ENCODE assay signal across 24 cellular contexts in the genomic region with DNA sequence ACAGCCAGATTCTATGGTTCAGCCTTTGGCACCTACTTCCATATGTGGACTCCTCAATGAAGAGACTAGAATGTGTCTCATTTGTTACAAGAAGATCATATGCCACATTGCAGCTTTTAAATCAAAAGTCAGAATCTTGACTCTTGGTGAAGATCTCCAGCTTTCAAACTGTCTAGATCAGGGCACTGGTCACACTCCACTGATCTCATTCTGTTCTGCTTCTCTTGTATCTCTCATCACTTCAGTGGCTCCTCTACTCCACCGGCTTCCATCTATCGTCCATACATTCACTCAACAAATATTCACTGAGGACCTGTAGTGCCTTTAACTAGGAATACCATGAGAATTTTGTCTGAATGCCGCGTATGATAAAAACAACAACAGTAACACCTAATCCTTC.
"Had no signal": no experiment of that assay in that cellular context is flagged by ENCODE, and none has a peak within 500 bp of the region (broad histone marks: within the 10 kb centered on the region; RNA-seq: fewer than 3 reads in every experiment).

No MANE protein-coding gene starts in this region.

- H3K27ac ChIP-seq: breast epithelium, parathyroid adenoma, tibial nerve, WERI-Rb-1 had no signal

- H3K27me3 Mint-ChIP-seq: activated CD4-positive, alpha-beta memory T cell treated with anti-CD3 and anti-CD28 coated beads for 36 hours; activated T-helper 17 cell treated with anti-CD3 and anti-CD28 coated beads, Interleukin-2, amount 50 U/mL, for 72 hours; T-helper 17 cell had no signal

- H3K79me2 ChIP-seq: parathyroid adenoma had no signal

- DNase-seq: activated CD4-positive, alpha-beta memory T cell treated with anti-CD3 and anti-CD28 coated beads for 36 hours; activated CD4-positive, alpha-beta T cell treated with anti-CD3 and anti-CD28 coated beads, Interleukin-2, amount 10 ng/mL, durations not matched to agents 24 days and 14 days; activated gamma-delta T cell treated with Interleukin-2 at 50 U/mL for 16 hours; activated naive CD4-positive, alpha-beta T cell treated with anti-CD3 and anti-CD28 coated beads, Interleukin-2, amount 50 U/mL, for 16 hours; activated T-cell treated with anti-CD3 and anti-CD28 coated beads, Interleukin-2, amount 50 U/mL, for 4 hours; amniotic stem cell; central memory CD4-positive, alpha-beta T cell; heart left ventricle; mucosa of descending colon; occipital lobe; right cardiac atrium; spleen; stimulated activated naive CD4-positive, alpha-beta T cell; SW 1271; T-helper 17 cell; T1000; WERI-Rb-1 had no signal

- H3K9me3 ChIP-seq: breast epithelium, heart left ventricle, mucosa of descending colon, spleen, tibial nerve had no signal

- H3K4me1 Mint-ChIP-seq: neural crest cell had no signal

- ATAC-seq: activated CD4-positive, CD25-positive, alpha-beta regulatory T cell treated with anti-CD3 and anti-CD28 coated beads, Interleukin-2, amount 50 U/mL, for 24 hours; activated T-cell treated with anti-CD3 and anti-CD28 coated beads, Interleukin-2, amount 50 U/mL, for 4 hours; activated T-helper 17 cell treated with anti-CD3 and anti-CD28 coated beads, Interleukin-2, amount 50 U/mL, for 72 hours; heart left ventricle; mucosa of descending colon; T-helper 17 cell had no signal

- H3K36me3 ChIP-seq: breast epithelium, heart left ventricle, spleen, tibial nerve, WERI-Rb-1 had no signal

- H3K4me3 Mint-ChIP-seq: activated CD4-positive, alpha-beta memory T cell treated with anti-CD3 and anti-CD28 coated beads for 36 hours; activated CD4-positive, alpha-beta T cell treated with anti-CD3 and anti-CD28 coated beads, Interleukin-2, amount 10 ng/mL, durations not matched to agents 24 days and 14 days; activated T-cell treated with anti-CD3 and anti-CD28 coated beads, Interleukin-2, amount 50 U/mL, for 4 hours; activated T-helper 17 cell treated with anti-CD3 and anti-CD28 coated beads, Interleukin-2, amount 50 U/mL, for 72 hours; neural crest cell; T-helper 17 cell had no signal

- H3K36me3 Mint-ChIP-seq: activated CD4-positive, alpha-beta memory T cell treated with anti-CD3 and anti-CD28 coated beads for 36 hours had no signal

- H3K27ac Mint-ChIP-seq: activated CD4-positive, alpha-beta memory T cell treated with anti-CD3 and anti-CD28 coated beads for 36 hours; activated CD4-positive, alpha-beta T cell treated with anti-CD3 and anti-CD28 coated beads, Interleukin-2, amount 10 ng/mL, durations not matched to agents 24 days and 14 days; activated T-helper 17 cell treated with anti-CD3 and anti-CD28 coated beads, Interleukin-2, amount 50 U/mL, for 72 hours; T-helper 17 cell had no signal

- H3K27me3 ChIP-seq: breast epithelium, heart left ventricle, spleen, tibial nerve had no signal

- H2AFZ ChIP-seq: parathyroid adenoma had no signal

- H3K9ac ChIP-seq: parathyroid adenoma had no signal

- H3K9me3 Mint-ChIP-seq: activated CD4-positive, alpha-beta memory T cell treated with anti-CD3 and anti-CD28 coated beads for 36 hours; activated T-cell treated with anti-CD3 and anti-CD28 coated beads, Interleukin-2, amount 50 U/mL, for 4 hours; activated T-helper 17 cell treated with anti-CD3 and anti-CD28 coated beads, Interleukin-2, amount 50 U/mL, for 72 hours; neural crest cell had no signal

- H3K4me3 ChIP-seq: breast epithelium, heart left ventricle, lung, mucosa of descending colon, spleen, tibial nerve had no signal
